ENCODE assay signal across 2 cellular contexts in genomic region chr12:11204173-11204572, GRCh38.
TF ChIP-seq lines count a peak whose summit lies in the region.

No MANE protein-coding gene starts in this region.

TF ChIP-seq in A549, 52 proteins besides CTCF, POLR2A, EP300 and RAD21:
- TF ChIP-seq, protein P1, sequence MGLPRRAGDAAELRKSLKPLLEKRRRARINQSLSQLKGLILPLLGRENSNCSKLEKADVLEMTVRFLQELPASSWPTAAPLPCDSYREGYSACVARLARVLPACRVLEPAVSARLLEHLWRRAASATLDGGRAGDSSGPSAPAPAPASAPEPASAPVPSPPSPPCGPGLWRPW (IDR thresholded peaks at IDR 0.05), result no peak
- no peak for TF ChIP-seq SREBF2 (IDR thresholded peaks at IDR 0.05)
- TF ChIP-seq TP53 (CRISPR knock-in tag; IDR thresholded peaks at IDR 0.05), result no peak
- no peak for TF ChIP-seq USF2 (IDR thresholded peaks at IDR 0.05)
- no peak for TF ChIP-seq FOXS1 (CRISPR knock-in tag; IDR thresholded peaks at IDR 0.05)
- TF ChIP-seq MAFK (IDR thresholded peaks at IDR 0.05; ENCODE audit: partially characterized antibody), result no peak
- TF ChIP-seq, protein P2, sequence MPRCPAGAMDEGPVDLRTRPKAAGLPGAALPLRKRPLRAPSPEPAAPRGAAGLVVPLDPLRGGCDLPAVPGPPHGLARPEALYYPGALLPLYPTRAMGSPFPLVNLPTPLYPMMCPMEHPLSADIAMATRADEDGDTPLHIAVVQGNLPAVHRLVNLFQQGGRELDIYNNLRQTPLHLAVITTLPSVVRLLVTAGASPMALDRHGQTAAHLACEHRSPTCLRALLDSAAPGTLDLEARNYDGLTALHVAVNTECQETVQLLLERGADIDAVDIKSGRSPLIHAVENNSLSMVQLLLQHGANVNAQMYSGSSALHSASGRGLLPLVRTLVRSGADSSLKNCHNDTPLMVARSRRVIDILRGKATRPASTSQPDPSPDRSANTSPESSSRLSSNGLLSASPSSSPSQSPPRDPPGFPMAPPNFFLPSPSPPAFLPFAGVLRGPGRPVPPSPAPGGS (IDR thresholded peaks at IDR 0.05), result no peak
- TF ChIP-seq MAZ (IDR thresholded peaks at IDR 0.05; ENCODE audit: borderline replicate concordance, low read depth, low read length), result no peak
- no peak for TF ChIP-seq ESRRA (IDR thresholded peaks at IDR 0.05; ENCODE audit: borderline replicate concordance, low read length)
- no peak for TF ChIP-seq PHF8 (IDR thresholded peaks at IDR 0.05; ENCODE audit: borderline replicate concordance, low read depth)
- no peak for TF ChIP-seq TFCP2L1 (CRISPR knock-in tag; IDR thresholded peaks at IDR 0.05)
- TF ChIP-seq HOXB5 (CRISPR knock-in tag; IDR thresholded peaks at IDR 0.05), result no peak
- no peak for TF ChIP-seq NPAS2 (CRISPR knock-in tag; IDR thresholded peaks at IDR 0.05; ENCODE audit: borderline replicate concordance)
- no peak for TF ChIP-seq KDM5A (IDR thresholded peaks at IDR 0.05)
- no peak for TF ChIP-seq HOXA7 (CRISPR knock-in tag; IDR thresholded peaks at IDR 0.05)

TF ChIP-seq in H1, 55 proteins besides CTCF, POLR2A, EP300 and RAD21:
- TF ChIP-seq KDM1A (IDR thresholded peaks at IDR 0.05; ENCODE audit: borderline replicate concordance, low read length) (peak; percentile 47; the same call in 1 of the 2 replicates), CBX8 (IDR thresholded peaks at IDR 0.05; ENCODE audit: borderline replicate concordance, low read depth, low read length) (no peak)
